ENCODE assay signal across 6 cellular contexts in the genomic region with DNA sequence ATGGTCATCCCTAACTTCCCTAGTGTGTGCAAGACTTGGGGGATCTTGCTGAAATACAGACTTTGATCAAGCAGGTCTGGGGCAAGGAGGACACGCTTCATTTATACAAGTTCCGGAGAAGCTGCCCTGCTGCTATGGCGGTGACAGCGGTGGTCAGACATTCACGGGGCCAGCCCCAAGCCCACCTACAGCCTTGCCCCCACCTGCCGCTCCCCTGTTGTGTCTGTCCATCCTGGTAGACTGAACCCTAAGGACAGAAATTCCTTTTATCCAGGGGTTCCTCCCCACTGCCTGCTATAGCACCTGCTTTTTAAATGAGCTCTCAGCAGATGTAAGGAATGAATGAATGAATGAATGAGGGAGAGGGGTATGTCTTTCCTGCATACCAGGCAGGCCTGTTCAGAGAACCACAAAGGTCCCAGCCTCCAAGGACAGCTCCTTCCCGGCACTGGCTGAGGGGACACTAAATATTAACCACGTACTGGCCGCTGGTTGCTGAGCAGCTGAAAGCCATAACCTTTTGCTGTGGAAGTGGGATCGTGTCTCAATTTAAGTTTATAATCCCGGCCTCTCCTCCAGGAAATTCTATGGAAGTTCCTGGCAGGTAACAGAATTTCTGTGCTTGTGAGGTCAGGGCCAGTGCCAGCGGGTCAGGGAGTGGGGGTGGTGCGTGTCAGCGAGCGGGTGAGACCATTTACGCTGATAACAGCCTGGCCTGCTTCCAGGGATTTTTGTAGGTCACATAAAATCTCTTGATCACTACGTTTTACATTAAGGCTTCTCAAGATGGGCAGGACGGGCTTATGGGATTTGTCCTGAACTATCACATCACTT. TPM values are rescaled to one million over a fixed set of nuclear protein-coding genes. Genes with fewer than 3 reads are reported as not detected.
DNase-seq lines count a peak whose midpoint lies in the region; ATAC-seq and TF ChIP-seq lines count a peak whose summit lies in the region.

No MANE protein-coding gene starts in this region.

- no peaks in the 10 kb centered on the region for H3K9me3 ChIP-seq in BE2C
- H3K9me3 ChIP-seq in left lung: no peaks in the 10 kb centered on the region

- peaks cover 52% of the 10 kb centered on the region for H3K4me1 Mint-ChIP-seq in WTC11

- no peaks in the 10 kb centered on the region for H3K9me3 Mint-ChIP-seq in WTC11

- TF ChIP-seq CTCF in BE2C (IDR thresholded peaks at IDR 0.05; ENCODE audit: low read depth, low read length): no peak
- TF ChIP-seq CTCF in WTC11 (IDR thresholded peaks at IDR 0.05): no peak
- TF ChIP-seq CTCF in left lung (IDR thresholded peaks at IDR 0.05): no peak

- peak; percentile 43 for DNase-seq in BE2C
- DNase-seq in WTC11 (ENCODE audit: low spot score): no peak
- DNase-seq in left lung: peak in 1 of 2 donors; percentile 50
- no peak for DNase-seq in LoVo (ENCODE audit: low spot score)

- peak overlapping the region; percentile 67 to 86 for H3K27ac ChIP-seq in left lung

- H3K4me3 ChIP-seq in BE2C (ENCODE audit: low read depth, low read length) (peak overlapping the region; percentile 32), left lung (no peak overlapping the region)

- H3K27me3 ChIP-seq in BE2C (no peaks in the 10 kb centered on the region), left lung (no peaks in the 10 kb centered on the region)

- no peak for ATAC-seq in WTC11
- peak; percentile 5 for ATAC-seq in left lung
- no peak for ATAC-seq in GM21576 (IDR thresholded peaks at IDR 0.05; ENCODE audit: unreplicated experiment)
- no peak for ATAC-seq in HG02623 (IDR thresholded peaks at IDR 0.05; ENCODE audit: unreplicated experiment)

- H3K4me1 ChIP-seq in BE2C (peaks cover 37% of the 10 kb centered on the region), left lung (peaks cover 18 to 55% of the 10 kb centered on the region in 2 donors)

- peaks cover 12% of the 10 kb centered on the region for H3K36me3 Mint-ChIP-seq in WTC11

- peak overlapping the region; percentile 99 for H3K27ac Mint-ChIP-seq in WTC11

- intact Hi-C loops in left lung (cut with DNase I): no loop called here

- H3K4me3 Mint-ChIP-seq in WTC11: peak overlapping the region; percentile 9; the same call in 1 of the 2 replicates

- POLR2A ChIA-PET in WTC11 (lab: Charles Lee): interaction anchor here (1.7 to 2.2 kb wide), 3 partner anchors 13 to 83 kb away, joined by 5 to 8 read pairs (median 5); a partner anchor contains a TSS

- peaks cover 26% of the 10 kb centered on the region for H3K36me3 ChIP-seq in BE2C
- peaks cover 0 to 38% of the 10 kb centered on the region in 2 donors for H3K36me3 ChIP-seq in left lung

- H3K27me3 Mint-ChIP-seq in WTC11 (ENCODE audit: low read depth): no peaks in the 10 kb centered on the region

- CTCF ChIA-PET in WTC11 (lab: Charles Lee): interaction anchor here (0.7 to 5.2 kb wide), 10 partner anchors 13 to 146 kb away, joined by 3 to 84 read pairs (median 6); no protein-coding TSS in a partner anchor

TF ChIP-seq in WTC11, 78 proteins besides CTCF, POLR2A, EP300 and RAD21:
- TF ChIP-seq ZNF671 (CRISPR knock-in tag; IDR thresholded peaks at IDR 0.05) (no peak), NFATC4 (CRISPR knock-in tag; IDR thresholded peaks at IDR 0.05) (no peak), TEAD4 (CRISPR knock-in tag; IDR thresholded peaks at IDR 0.05) (no peak), JAZF1 (CRISPR knock-in tag; IDR thresholded peaks at IDR 0.05) (no peak), NFYB (CRISPR knock-in tag; conservative IDR thresholded peaks at IDR 0.05; ENCODE audit: low read depth) (no peak), CREM (CRISPR knock-in tag; IDR thresholded peaks at IDR 0.05) (no peak), KAT7 (CRISPR knock-in tag; IDR thresholded peaks at IDR 0.05; ENCODE audit: borderline replicate concordance) (no peak), GTF2I (CRISPR knock-in tag; conservative IDR thresholded peaks at IDR 0.05) (no peak), IRF2 (CRISPR knock-in tag; IDR thresholded peaks at IDR 0.05; ENCODE audit: borderline replicate concordance, low read depth) (no peak)
- TF ChIP-seq, protein P1, sequence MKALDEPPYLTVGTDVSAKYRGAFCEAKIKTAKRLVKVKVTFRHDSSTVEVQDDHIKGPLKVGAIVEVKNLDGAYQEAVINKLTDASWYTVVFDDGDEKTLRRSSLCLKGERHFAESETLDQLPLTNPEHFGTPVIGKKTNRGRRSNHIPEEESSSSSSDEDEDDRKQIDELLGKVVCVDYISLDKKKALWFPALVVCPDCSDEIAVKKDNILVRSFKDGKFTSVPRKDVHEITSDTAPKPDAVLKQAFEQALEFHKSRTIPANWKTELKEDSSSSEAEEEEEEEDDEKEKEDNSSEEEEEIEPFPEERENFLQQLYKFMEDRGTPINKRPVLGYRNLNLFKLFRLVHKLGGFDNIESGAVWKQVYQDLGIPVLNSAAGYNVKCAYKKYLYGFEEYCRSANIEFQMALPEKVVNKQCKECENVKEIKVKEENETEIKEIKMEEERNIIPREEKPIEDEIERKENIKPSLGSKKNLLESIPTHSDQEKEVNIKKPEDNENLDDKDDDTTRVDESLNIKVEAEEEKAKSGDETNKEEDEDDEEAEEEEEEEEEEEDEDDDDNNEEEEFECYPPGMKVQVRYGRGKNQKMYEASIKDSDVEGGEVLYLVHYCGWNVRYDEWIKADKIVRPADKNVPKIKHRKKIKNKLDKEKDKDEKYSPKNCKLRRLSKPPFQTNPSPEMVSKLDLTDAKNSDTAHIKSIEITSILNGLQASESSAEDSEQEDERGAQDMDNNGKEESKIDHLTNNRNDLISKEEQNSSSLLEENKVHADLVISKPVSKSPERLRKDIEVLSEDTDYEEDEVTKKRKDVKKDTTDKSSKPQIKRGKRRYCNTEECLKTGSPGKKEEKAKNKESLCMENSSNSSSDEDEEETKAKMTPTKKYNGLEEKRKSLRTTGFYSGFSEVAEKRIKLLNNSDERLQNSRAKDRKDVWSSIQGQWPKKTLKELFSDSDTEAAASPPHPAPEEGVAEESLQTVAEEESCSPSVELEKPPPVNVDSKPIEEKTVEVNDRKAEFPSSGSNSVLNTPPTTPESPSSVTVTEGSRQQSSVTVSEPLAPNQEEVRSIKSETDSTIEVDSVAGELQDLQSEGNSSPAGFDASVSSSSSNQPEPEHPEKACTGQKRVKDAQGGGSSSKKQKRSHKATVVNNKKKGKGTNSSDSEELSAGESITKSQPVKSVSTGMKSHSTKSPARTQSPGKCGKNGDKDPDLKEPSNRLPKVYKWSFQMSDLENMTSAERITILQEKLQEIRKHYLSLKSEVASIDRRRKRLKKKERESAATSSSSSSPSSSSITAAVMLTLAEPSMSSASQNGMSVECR (CRISPR knock-in tag; IDR thresholded peaks at IDR 0.05; ENCODE audit: borderline replicate concordance): no peak
- TF ChIP-seq, protein P2, sequence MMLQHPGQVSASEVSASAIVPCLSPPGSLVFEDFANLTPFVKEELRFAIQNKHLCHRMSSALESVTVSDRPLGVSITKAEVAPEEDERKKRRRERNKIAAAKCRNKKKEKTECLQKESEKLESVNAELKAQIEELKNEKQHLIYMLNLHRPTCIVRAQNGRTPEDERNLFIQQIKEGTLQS (CRISPR knock-in tag; conservative IDR thresholded peaks at IDR 0.05): no peak
- TF ChIP-seq, protein P3, sequence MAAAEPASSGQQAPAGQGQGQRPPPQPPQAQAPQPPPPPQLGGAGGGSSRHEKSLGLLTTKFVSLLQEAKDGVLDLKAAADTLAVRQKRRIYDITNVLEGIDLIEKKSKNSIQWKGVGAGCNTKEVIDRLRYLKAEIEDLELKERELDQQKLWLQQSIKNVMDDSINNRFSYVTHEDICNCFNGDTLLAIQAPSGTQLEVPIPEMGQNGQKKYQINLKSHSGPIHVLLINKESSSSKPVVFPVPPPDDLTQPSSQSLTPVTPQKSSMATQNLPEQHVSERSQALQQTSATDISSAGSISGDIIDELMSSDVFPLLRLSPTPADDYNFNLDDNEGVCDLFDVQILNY (CRISPR knock-in tag; IDR thresholded peaks at IDR 0.05): no peak
- TF ChIP-seq, protein P4, sequence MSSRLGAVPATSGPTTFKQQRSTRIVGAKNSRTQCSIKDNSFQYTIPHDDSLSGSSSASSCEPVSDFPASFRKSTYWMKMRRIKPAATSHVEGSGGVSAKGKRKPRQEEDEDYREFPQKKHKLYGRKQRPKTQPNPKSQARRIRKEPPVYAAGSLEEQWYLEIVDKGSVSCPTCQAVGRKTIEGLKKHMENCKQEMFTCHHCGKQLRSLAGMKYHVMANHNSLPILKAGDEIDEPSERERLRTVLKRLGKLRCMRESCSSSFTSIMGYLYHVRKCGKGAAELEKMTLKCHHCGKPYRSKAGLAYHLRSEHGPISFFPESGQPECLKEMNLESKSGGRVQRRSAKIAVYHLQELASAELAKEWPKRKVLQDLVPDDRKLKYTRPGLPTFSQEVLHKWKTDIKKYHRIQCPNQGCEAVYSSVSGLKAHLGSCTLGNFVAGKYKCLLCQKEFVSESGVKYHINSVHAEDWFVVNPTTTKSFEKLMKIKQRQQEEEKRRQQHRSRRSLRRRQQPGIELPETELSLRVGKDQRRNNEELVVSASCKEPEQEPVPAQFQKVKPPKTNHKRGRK (CRISPR knock-in tag; IDR thresholded peaks at IDR 0.05; ENCODE audit: borderline replicate concordance): no peak
- TF ChIP-seq, protein P5, sequence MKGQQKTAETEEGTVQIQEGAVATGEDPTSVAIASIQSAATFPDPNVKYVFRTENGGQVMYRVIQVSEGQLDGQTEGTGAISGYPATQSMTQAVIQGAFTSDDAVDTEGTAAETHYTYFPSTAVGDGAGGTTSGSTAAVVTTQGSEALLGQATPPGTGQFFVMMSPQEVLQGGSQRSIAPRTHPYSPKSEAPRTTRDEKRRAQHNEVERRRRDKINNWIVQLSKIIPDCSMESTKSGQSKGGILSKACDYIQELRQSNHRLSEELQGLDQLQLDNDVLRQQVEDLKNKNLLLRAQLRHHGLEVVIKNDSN (CRISPR knock-in tag; IDR thresholded peaks at IDR 0.05): no peak
- TF ChIP-seq, protein P6, sequence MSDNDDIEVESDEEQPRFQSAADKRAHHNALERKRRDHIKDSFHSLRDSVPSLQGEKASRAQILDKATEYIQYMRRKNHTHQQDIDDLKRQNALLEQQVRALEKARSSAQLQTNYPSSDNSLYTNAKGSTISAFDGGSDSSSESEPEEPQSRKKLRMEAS (CRISPR knock-in tag; IDR thresholded peaks at IDR 0.05): no peak

RNA-seq across cellular contexts. Expression of a gene that starts 27.1 kb away (rescaled TPM):
- polyA plus RNA-seq in BE2C (2012; ENCODE audit: insufficient read depth, insufficient read length, low read depth): 1.5 TPM
- total RNA-seq in WTC11 (2021): 4.7 to 7.8 TPM (median 7.7 TPM) in 3 replicates
- 1 to 10 TPM; 1.3 to 1.4 TPM for total RNA-seq in left lung

RNA-seq across cellular contexts. Expression of a gene that starts 27.8 kb away (rescaled TPM):
- polyA plus RNA-seq in BE2C (2012; ENCODE audit: insufficient read depth, insufficient read length, low read depth): 1,465 TPM
- total RNA-seq in WTC11 (2021) (519 to 568 TPM (median 552 TPM) in 3 replicates), left lung (100 to 1,000 TPM; 246 to 303 TPM)

RNA-seq across cellular contexts. Expression of a gene that starts 40.5 kb away (rescaled TPM):
- polyA plus RNA-seq in BE2C (2012; ENCODE audit: insufficient read depth, insufficient read length, low read depth): 2.4 TPM
- 10.2 to 11.9 TPM (median 11.1 TPM) in 3 replicates for total RNA-seq in WTC11 (2021)
- total RNA-seq in left lung: 1 to 10 TPM; 2.7 to 3.5 TPM

RNA-seq across cellular contexts. Expression of a gene that starts 49.8 kb away (rescaled TPM):
- not detected for polyA plus RNA-seq in BE2C (2012; ENCODE audit: insufficient read depth, insufficient read length, low read depth)
- total RNA-seq in WTC11 (2021): 7.9 to 10.6 TPM (median 10.1 TPM) in 3 replicates
- total RNA-seq in left lung: 10 to 100 TPM in 1 of 2 donors, under 1 TPM in 1; 0.31 to 17.8 TPM
